In genomic region chr9:122307925-122308324, GRCh38 we compare ENCODE assay signal across 1 cellular context.
TF ChIP-seq lines count a peak whose summit lies in the region.

No MANE protein-coding gene starts in this region.

TF ChIP-seq in IMR-90, 13 proteins besides CTCF, POLR2A, EP300 and RAD21:
- no peak for TF ChIP-seq FOS (IDR thresholded peaks at IDR 0.05; ENCODE audit: low read depth, low read length)
- TF ChIP-seq CHD1 (IDR thresholded peaks at IDR 0.05; ENCODE audit: low read depth, low read length) = no peak
- TF ChIP-seq ELK1 (IDR thresholded peaks at IDR 0.05; ENCODE audit: borderline replicate concordance, low read depth, low read length) = no peak
- TF ChIP-seq MXI1 (IDR thresholded peaks at IDR 0.05; ENCODE audit: borderline replicate concordance, low read depth, low read length) = no peak
- no peak for TF ChIP-seq CEBPB (IDR thresholded peaks at IDR 0.05; ENCODE audit: low read depth, low read length)
- TF ChIP-seq RFX5 (IDR thresholded peaks at IDR 0.05; ENCODE audit: low read depth, low read length) = no peak
- no peak for TF ChIP-seq RCOR1 (IDR thresholded peaks at IDR 0.05; ENCODE audit: insufficient replicate concordance, low read length)
- no peak for TF ChIP-seq MAFK (IDR thresholded peaks at IDR 0.05; ENCODE audit: low read depth, low read length)
- no peak for TF ChIP-seq SMC3 (IDR thresholded peaks at IDR 0.05; ENCODE audit: low read depth, low read length)
- TF ChIP-seq BHLHE40 (IDR thresholded peaks at IDR 0.05; ENCODE audit: low read depth, low read length) = no peak
